16 cellular contexts compared by ENCODE assay signal in genomic region chr20:469746-470490, GRCh38. TPM values are rescaled to one million over a fixed set of nuclear protein-coding genes. Genes with fewer than 3 reads are reported as not detected.
DNase-seq lines count a peak whose midpoint lies in the region; ATAC-seq, FAIRE-seq and TF ChIP-seq lines count a peak whose summit lies in the region.
"Had no signal": no experiment of that assay in that cellular context is flagged by ENCODE, and none has a peak within 500 bp of the region (broad histone marks: within the 10 kb centered on the region; RNA-seq: fewer than 3 reads in every experiment).

No MANE protein-coding gene starts in this region.

- H3K36me3 Mint-ChIP-seq in endodermal cell (ENCODE audit: low read depth): peaks cover 30% of the 10 kb centered on the region

- H3K27ac ChIP-seq in endodermal cell (ENCODE audit: low read depth, low read length): no peak overlapping the region
- H3K27ac ChIP-seq in HepG2 (ENCODE audit: extremely low read length, insufficient read depth, low read length): no peak overlapping the region
- H3K27ac ChIP-seq in trophoblast cell (ENCODE audit: low read depth, low read length): no peak overlapping the region
- H3K27ac ChIP-seq in aorta (ENCODE audit: low read depth in 1 of 2, low read length in 2 of 2): no peak overlapping the region

- no peak for TF ChIP-seq POLR2A in HepG2 (IDR thresholded peaks at IDR 0.05; ENCODE audit: insufficient read depth in 1 of 2, low read depth in 2 of 2, low read length in 2 of 2)

- TF ChIP-seq EP300 in HepG2 (IDR thresholded peaks at IDR 0.05; ENCODE audit: low read depth in 2 of 2, low read length in 2 of 2) (no peak), HepG2 (CRISPR knock-in tag; IDR thresholded peaks at IDR 0.05; ENCODE audit: borderline replicate concordance) (no peak)

- H2BK12ac ChIP-seq in trophoblast cell (ENCODE audit: low read length): no peak overlapping the region

- no peak for FAIRE-seq in HepG2 (lab: Jason Lieb, UNC)
- FAIRE-seq: GM12892 had no signal

- H3K79me1 ChIP-seq in trophoblast cell (ENCODE audit: low read length): no peaks in the 10 kb centered on the region

- no peak overlapping the region for H4K91ac ChIP-seq in trophoblast cell (ENCODE audit: low read depth, low read length)

- no peak for ATAC-seq in HepG2
- ATAC-seq in aorta (ENCODE audit: low FRiP score): no peak
- no peak for ATAC-seq in left cardiac atrium
- ATAC-seq: GM23338 had no signal

- TF ChIP-seq RAD21 in HepG2 (CRISPR knock-in tag; IDR thresholded peaks at IDR 0.05): no peak

- WGBS in endodermal cell (ENCODE audit: insufficient coverage in 1 of 2, insufficient read length in 1 of 2), 2 experiments: 89 to 92% methylated on average over 6 to 8 of the region's 8 CpGs
- WGBS in HepG2 (ENCODE audit: low lambda C conversion rate): 42% methylated on average over 8 of the region's 8 CpGs
- WGBS in trophoblast cell (ENCODE audit: extremely low coverage, insufficient coverage, insufficient read length): no CpG with 5 or more reads among the region's 8 CpGs
- 69% methylated on average over 8 of the region's 8 CpGs for WGBS in aorta, 2 donors

- no peak overlapping the region for H3K18ac ChIP-seq in trophoblast cell (ENCODE audit: low read length)

- H3K79me2 ChIP-seq in HepG2 (ENCODE audit: insufficient read depth, low read length): no peaks in the 10 kb centered on the region
- no peaks in the 10 kb centered on the region for H3K79me2 ChIP-seq in trophoblast cell (ENCODE audit: control insufficient read depth, insufficient read depth, low read length, poor library complexity)

- peaks cover 14% of the 10 kb centered on the region for H3K27me3 Mint-ChIP-seq in endodermal cell (ENCODE audit: insufficient read depth)

- H3K9me3 Mint-ChIP-seq in endodermal cell: peaks cover 81% of the 10 kb centered on the region

- no peaks in the 10 kb centered on the region for H3K4me1 ChIP-seq in endodermal cell (ENCODE audit: control insufficient read depth, insufficient read depth, low read length)
- peaks cover 31% of the 10 kb centered on the region for H3K4me1 ChIP-seq in HepG2 (ENCODE audit: insufficient read depth, low read length)
- H3K4me1 ChIP-seq in trophoblast cell (ENCODE audit: control insufficient read depth in 1 of 2, insufficient read depth in 2 of 2, low read length in 2 of 2): no peaks in the 10 kb centered on the region
- no peaks in the 10 kb centered on the region for H3K4me1 ChIP-seq in aorta (ENCODE audit: control insufficient read depth in 1 of 2, insufficient read depth in 2 of 2, low read length in 2 of 2)
- H3K4me1 ChIP-seq: HAP-1 had no signal

- no peak overlapping the region for H3K4me3 Mint-ChIP-seq in endodermal cell
- H3K4me3 Mint-ChIP-seq: CD4-positive, alpha-beta memory T cell; GM23338; HFFc6 had no signal

- TF ChIP-seq CTCF in endodermal cell (conservative IDR thresholded peaks at IDR 0.05) (no peak), HepG2 (CRISPR knock-in tag; IDR thresholded peaks at IDR 0.05) (no peak)

- H3K27me3 ChIP-seq in endodermal cell (ENCODE audit: control insufficient read depth, insufficient read depth, low read length, poor library complexity, severe bottlenecking): peaks cover under 1% of the 10 kb centered on the region
- no peaks in the 10 kb centered on the region; a peak in 1 of 5 replicates for H3K27me3 ChIP-seq in HepG2 (ENCODE audit: control insufficient read depth in 1 of 2, insufficient read depth in 2 of 2, low read length in 2 of 2)
- no peaks in the 10 kb centered on the region for H3K27me3 ChIP-seq in trophoblast cell (ENCODE audit: insufficient read depth, low read length)
- H3K27me3 ChIP-seq in aorta (ENCODE audit: control insufficient read depth in 1 of 2, insufficient read depth in 2 of 2, low read length in 1 of 2): no peaks in the 10 kb centered on the region

- no peak overlapping the region for H2AK5ac ChIP-seq in trophoblast cell (ENCODE audit: low read length)

- intact Hi-C loops in HepG2 (cut with micrococcal nuclease; ENCODE audit: unreplicated experiment) (no loop called here), aorta (cut with DNase I) (loop anchor here in 1 of 2 donors (10.0 kb wide), 1 partner anchor 65 kb away; the partner anchor contains the start of gene RBCK1), left cardiac atrium (cut with DNase I) (no loop called here)

- POLR2A ChIA-PET in HepG2 (lab: Yijun Ruan, JAX): no interaction called here

- H4K20me1 ChIP-seq in HepG2 (ENCODE audit: insufficient read depth, low read length): no peaks in the 10 kb centered on the region

- no peak overlapping the region for H3K4ac ChIP-seq in trophoblast cell (ENCODE audit: low read depth, low read length)

- no peak overlapping the region for H3K23ac ChIP-seq in trophoblast cell (ENCODE audit: low read length)

- H2BK120ac ChIP-seq in trophoblast cell (ENCODE audit: insufficient read depth, low read length, poor library complexity): no peak overlapping the region

- no peak overlapping the region for H3K27ac Mint-ChIP-seq in endodermal cell
- H3K27ac Mint-ChIP-seq: CD4-positive, alpha-beta memory T cell; GM23338; HFFc6 had no signal

- in situ Hi-C loops in HepG2 (cut with HindIII; ENCODE audit: extremely low pct_ligation_motif_present, low pct_unique_long_range_greater_than_20kb): no loop called here

- no peaks in the 10 kb centered on the region for H3K4me1 Mint-ChIP-seq in endodermal cell
- H3K4me1 Mint-ChIP-seq: GM23338 had no signal

- H3K9me3 ChIP-seq in endodermal cell (ENCODE audit: control insufficient read depth, low read length) (peaks cover 75% of the 10 kb centered on the region), HepG2 (ENCODE audit: low read length) (peaks cover 55% of the 10 kb centered on the region), trophoblast cell (ENCODE audit: insufficient read depth, low read depth, low read length) (peaks cover 13% of the 10 kb centered on the region), aorta (ENCODE audit: control insufficient read depth, low read length) (no peaks in the 10 kb centered on the region)
- H3K9me3 ChIP-seq: HAP-1 had no signal

- peak overlapping the region; percentile 63 for H3K4me3 ChIP-seq in endodermal cell (ENCODE audit: low read length)
- H3K4me3 ChIP-seq in HepG2 (replicated peaks in 1 of 3; ENCODE audit: insufficient read depth in 1 of 3, low read depth in 2 of 3, low read length in 3 of 3): no peak overlapping the region
- H3K4me3 ChIP-seq in trophoblast cell (ENCODE audit: low read depth, low read length): no peak overlapping the region
- no peak overlapping the region for H3K4me3 ChIP-seq in aorta (ENCODE audit: low read length in 2 of 2)
- H3K4me3 ChIP-seq: GM23338, HAP-1 had no signal

- H3K14ac ChIP-seq in trophoblast cell (ENCODE audit: low read length): no peak overlapping the region

- H2BK5ac ChIP-seq in trophoblast cell (ENCODE audit: low read depth, low read length, poor library complexity): no peak overlapping the region

- H2AFZ ChIP-seq in HepG2 (ENCODE audit: low read length) (no peak overlapping the region), trophoblast cell (ENCODE audit: insufficient read depth, low read length, poor library complexity) (no peak overlapping the region)
- H2AFZ ChIP-seq: GM23338 had no signal

- H3K36me3 ChIP-seq in endodermal cell (ENCODE audit: control insufficient read depth, insufficient read depth, low read length) (peaks cover 21% of the 10 kb centered on the region), HepG2 (replicated peaks in 1 of 2; ENCODE audit: control insufficient read depth in 1 of 2, insufficient read depth in 2 of 2, low read length in 2 of 2) (no peaks in the 10 kb centered on the region), trophoblast cell (ENCODE audit: control insufficient read depth in 1 of 2, insufficient read depth in 2 of 2, low read length in 2 of 2) (peaks cover 5 to 9% of the 10 kb centered on the region in 2 experiments), aorta (ENCODE audit: control insufficient read depth in 1 of 2, insufficient read depth in 2 of 2, low read length in 1 of 2) (no peaks in the 10 kb centered on the region)
- H3K36me3 ChIP-seq: HAP-1 had no signal

- H4K8ac ChIP-seq in trophoblast cell (ENCODE audit: low read depth, low read length): no peak overlapping the region

- no peak for DNase-seq in endodermal cell
- no peak for DNase-seq in HepG2 (ENCODE audit: low spot score)
- DNase-seq in trophoblast cell: peak; percentile 51 to 97
- DNase-seq in aorta: no peak
- DNase-seq in stimulated activated naive CD4-positive, alpha-beta T cell treated with Interleukin-2 at 50 U/mL for 16 hours (lab: John Stamatoyannopoulos, UW): no peak
- DNase-seq in left cardiac atrium: no peak
- DNase-seq: C1 segment of cervical spinal cord; Calu3; CD4-positive, alpha-beta memory T cell; COR-L47; DMS53; DMS79 treated with DMSO at 0.1 percent for 48 hours; HFFc6 had no signal

- H3K9ac ChIP-seq in endodermal cell (ENCODE audit: extremely low read depth, low read length, poor library complexity, severe bottlenecking) (no peak overlapping the region), HepG2 (ENCODE audit: insufficient read depth, low read depth, low read length) (no peak overlapping the region), trophoblast cell (ENCODE audit: low read length) (no peak overlapping the region)

- H3K4me2 ChIP-seq in HepG2 (ENCODE audit: low read depth, low read length) (no peak overlapping the region), trophoblast cell (ENCODE audit: low read length) (no peak overlapping the region)
- H3K4me2 ChIP-seq: GM23338 had no signal

- no TSS peak for BruUV-seq in HepG2 (replicated peaks; lab: Mats Ljungman, UMichigan)

- CTCF ChIA-PET in HepG2 (lab: Yijun Ruan, JAX; ENCODE audit: low intra/inter-chr PET ratio, low total read pairs): no interaction called here

- H4K12ac ChIP-seq in trophoblast cell (ENCODE audit: low read depth, low read length): no peak overlapping the region

RNA-seq across cellular contexts. Expression of gene TBC1D20, which starts 7.6 kb away (rescaled TPM):
- total RNA-seq in endodermal cell (10 to 100 TPM; 24.9 to 28.0 TPM), HepG2 (2016; rRNA removed; fragmentation: Illumina TruSeq; extraction: Trizol) (36.6 and 45.9 TPM in 2 replicates), aorta (10 to 100 TPM; 27.2 to 39.1 TPM), left cardiac atrium (10 to 100 TPM; 23.7 to 24.3 TPM)
- polyA plus RNA-seq in endodermal cell (2013, experiment 1 of 2): 24.5 TPM
- 23.7 TPM for polyA plus RNA-seq in endodermal cell (2013, experiment 2 of 2)
- total RNA-seq in HepG2 (2016; cell fraction: cytosol; rRNA removed; fragmentation: Illumina TruSeq; extraction: Trizol; ENCODE audit: low read depth): 24.9 and 29.1 TPM in 2 replicates
- 36.8 and 43.1 TPM in 2 replicates for total RNA-seq in HepG2 (2016; cell fraction: insoluble cytoplasmic fraction; rRNA removed; fragmentation: Illumina TruSeq; extraction: Trizol)
- 49.8 and 56.6 TPM in 2 replicates for total RNA-seq in HepG2 (2016; cell fraction: membrane; rRNA removed; fragmentation: Illumina TruSeq; extraction: Trizol)
- 26.9 and 31.0 TPM in 2 replicates for total RNA-seq in HepG2 (2016; cell fraction: nucleus; rRNA removed; fragmentation: Illumina TruSeq; extraction: Trizol)
- polyA plus RNA-seq in HepG2 (2011; rRNA removed) (47.1 and 55.2 TPM in 2 replicates), aorta (10 to 100 TPM in 1 of 2 donors, 1 to 10 TPM in 1; 9.5 to 27.2 TPM)
- 46.2 and 50.9 TPM in 2 replicates for polyA plus RNA-seq in HepG2 (2011; cell fraction: cytosol; rRNA removed)
- 67.6 and 73.0 TPM in 2 replicates for polyA plus RNA-seq in HepG2 (2011; cell fraction: nucleus; rRNA removed)
- polyA plus RNA-seq in HepG2 (2012): 26.7 and 33.9 TPM in 2 replicates
- polyA plus RNA-seq in HepG2 (2016; cell fraction: cytosol; fragmentation: Illumina TruSeq; extraction: Trizol; ENCODE audit: low read depth): 27.0 and 32.1 TPM in 2 replicates
- polyA plus RNA-seq in HepG2 (2016; cell fraction: insoluble cytoplasmic fraction; fragmentation: Illumina TruSeq; extraction: Trizol; ENCODE audit: low read depth): 46.6 and 47.0 TPM in 2 replicates
- polyA plus RNA-seq in HepG2 (2016; cell fraction: membrane; fragmentation: Illumina TruSeq; extraction: Trizol; ENCODE audit: low read depth): 37.5 and 43.9 TPM in 2 replicates
- 57.7 and 59.0 TPM in 2 replicates for polyA plus RNA-seq in HepG2 (2016; cell fraction: nucleus; fragmentation: Illumina TruSeq; extraction: Trizol; ENCODE audit: insufficient read depth, low read depth)
- polyA minus RNA-seq in HepG2 (2011; rRNA and poly(A)+ RNA removed; ENCODE audit: low replicate concordance): 35.8 and 117 TPM in 2 replicates
- polyA minus RNA-seq in HepG2 (2011; cell fraction: cytosol; rRNA and poly(A)+ RNA removed): 21.9 and 28.9 TPM in 2 replicates
- 37.1 and 38.0 TPM in 2 replicates for polyA minus RNA-seq in HepG2 (2011; cell fraction: nucleus; rRNA and poly(A)+ RNA removed)
- 41.1 and 43.4 TPM in 2 replicates for polyA plus RNA-seq in trophoblast cell (2013)

Comparison
In these comparisons a context has a peak if more than half of its experiments do, and no peak if none do; other contexts are left out.
1. DNase-seq: peak in trophoblast cell (2 of 2); none in endodermal cell (single experiment), HepG2 (single experiment), aorta (0 of 2), stimulated activated naive CD4-positive, alpha-beta T cell treated with Interleukin-2 at 50 U/mL for 16 hours (single experiment) and left cardiac atrium (single experiment).